In genomic region chr11:134711008-134711407, GRCh38 we compare ENCODE assay signal across 6 cellular contexts.
"Had no signal": no experiment of that assay in that cellular context is flagged by ENCODE, and none has a peak within 500 bp of the region (broad histone marks: within the 10 kb centered on the region; RNA-seq: fewer than 3 reads in every experiment).

No MANE protein-coding gene starts in this region.

- H2AFZ ChIP-seq: GM23338 had no signal

- ATAC-seq: GM23338 had no signal

- H3K4me3 ChIP-seq: GM23338, HAP-1 had no signal

- H3K4me2 ChIP-seq: GM23338 had no signal

- H3K4me1 ChIP-seq: HAP-1 had no signal

- H3K9me3 ChIP-seq: HAP-1 had no signal

- FAIRE-seq: H1, H54, HTR-8/SVneo had no signal

- DNase-seq: KBM-7 had no signal

- H3K36me3 ChIP-seq: HAP-1 had no signal
